Comparison of ENCODE assay signal across 23 cellular contexts in genomic region chr17:60629120-60629519, GRCh38. TPM values are rescaled to one million over a fixed set of nuclear protein-coding genes. Genes with fewer than 3 reads are reported as not detected.
DNase-seq lines count a peak whose midpoint lies in the region; ATAC-seq, FAIRE-seq and TF ChIP-seq lines count a peak whose summit lies in the region.
"Had no signal": no experiment of that assay in that cellular context is flagged by ENCODE, and none has a peak within 500 bp of the region (broad histone marks: within the 10 kb centered on the region; RNA-seq: fewer than 3 reads in every experiment).

No MANE protein-coding gene starts in this region.

- peaks cover 12% of the 10 kb centered on the region for H4K20me1 ChIP-seq in hepatocyte (ENCODE audit: insufficient read depth, poor library complexity, severe bottlenecking)

- 87% methylated on average over 2 of the region's 2 CpGs for WGBS in hepatocyte (ENCODE audit: low lambda C conversion rate, missing lambda C conversion rate)

- H3K36me3 ChIP-seq in gastrocnemius medialis (peaks cover 0 to 8% of the 10 kb centered on the region in 2 donors), hepatocyte (replicated peaks; ENCODE audit: insufficient read depth, low read depth) (no peaks in the 10 kb centered on the region)

- FAIRE-seq in GM12891 (lab: Jason Lieb, UNC): peak; percentile 56
- FAIRE-seq: GM12892 had no signal

- H3K36me3 Mint-ChIP-seq in CD4-positive, alpha-beta T cell (ENCODE audit: low read depth): peaks cover 23% of the 10 kb centered on the region

- H3K9me3 Mint-ChIP-seq in CD4-positive, alpha-beta T cell: no peaks in the 10 kb centered on the region
- H3K9me3 Mint-ChIP-seq: CD4-positive, alpha-beta memory T cell had no signal

- H3K9me3 ChIP-seq in CD4-positive, alpha-beta T cell (ENCODE audit: control insufficient read depth, low read length): no peaks in the 10 kb centered on the region
- H3K9me3 ChIP-seq in gastrocnemius medialis (no peaks in the 10 kb centered on the region), hepatocyte (ENCODE audit: low read depth) (no peaks in the 10 kb centered on the region)
- H3K9me3 ChIP-seq: A549; BLaER1 treated with 17β-estradiol and CSF1 and Interleukin-3, amounts not matched to agents 10 nM and 100 nM had no signal

- no peak overlapping the region for H3K27ac ChIP-seq in CD4-positive, alpha-beta T cell (ENCODE audit: low read depth, low read length)
- peak overlapping the region; percentile 13 to 63 (median 53) for H3K27ac ChIP-seq in gastrocnemius medialis
- no peak overlapping the region for H3K27ac ChIP-seq in hepatocyte
- H3K27ac ChIP-seq: A549, RWPE1 had no signal

- H3K27ac Mint-ChIP-seq in CD4-positive, alpha-beta T cell: peak overlapping the region; percentile 44
- H3K27ac Mint-ChIP-seq: CD4-positive, alpha-beta memory T cell had no signal

- no peak overlapping the region for H3K4me3 Mint-ChIP-seq in CD4-positive, alpha-beta T cell
- H3K4me3 Mint-ChIP-seq: CD4-positive, alpha-beta memory T cell had no signal

- no peak for TF ChIP-seq CTCF in CD4-positive, alpha-beta T cell (IDR thresholded peaks at IDR 0.05)
- no peak for TF ChIP-seq CTCF in gastrocnemius medialis (IDR thresholded peaks at IDR 0.05 in 4 of 5, conservative IDR thresholded peaks at IDR 0.05 in 1 of 5)
- TF ChIP-seq CTCF in hepatocyte (IDR thresholded peaks at IDR 0.05; ENCODE audit: poor library complexity): no peak

- H3K4me3 ChIP-seq in gastrocnemius medialis (no peak overlapping the region), hepatocyte (no peak overlapping the region)
- H3K4me3 ChIP-seq: A549; BLaER1 treated with 17β-estradiol and CSF1 and Interleukin-3, amounts not matched to agents 10 nM and 100 nM had no signal

- no peak overlapping the region for H3K4me2 ChIP-seq in hepatocyte
- H3K4me2 ChIP-seq: A549 had no signal

- H3K4me1 Mint-ChIP-seq in CD4-positive, alpha-beta T cell (ENCODE audit: low read depth): peaks cover 17% of the 10 kb centered on the region

- no peaks in the 10 kb centered on the region for H3K9me2 ChIP-seq in hepatocyte (replicated peaks; ENCODE audit: insufficient read depth)

- H3K27me3 Mint-ChIP-seq in CD4-positive, alpha-beta T cell: no peaks in the 10 kb centered on the region
- H3K27me3 Mint-ChIP-seq: CD4-positive, alpha-beta memory T cell had no signal

- H3K4me1 ChIP-seq in gastrocnemius medialis (peaks cover 17 to 30% of the 10 kb centered on the region in 2 donors), hepatocyte (ENCODE audit: insufficient read depth) (no peaks in the 10 kb centered on the region)

- DNase-seq in CD4-positive, alpha-beta T cell: no peak
- DNase-seq in GM12891 (ENCODE audit: insufficient read length, low spot score) (no peak), cerebellar cortex (ENCODE audit: low spot score) (peak; percentile 34), gastrocnemius medialis (no peak), NOMO-1 treated with DMSO at 0.1 percent for 48 hours (lab: John Stamatoyannopoulos, UW; ENCODE audit: unreplicated experiment) (no peak), HUDEP-2 (lab: John Stamatoyannopoulos, UW; ENCODE audit: unreplicated experiment in 76 of 76) (no peak), hepatocyte (ENCODE audit: low spot score) (no peak)
- DNase-seq: AML-193; CD4-positive, alpha-beta memory T cell; COR-L47; GDM1; KBM-7; MV-4-11; NCI-H2029; NCI-H2227 treated with DMSO at 0.1 percent for 48 hours; NCI-H510A; NCI-H69; SHP77 had no signal

- intact Hi-C loops in CD4-positive, alpha-beta T cell (cut with DNase I, micrococcal nuclease): no loop called here
- intact Hi-C loops in gastrocnemius medialis (cut with DNase I; ENCODE audit: low total_unique reads): no loop called here

- POLR2A ChIA-PET in CD4-positive, alpha-beta T cell (lab: Charles Lee): no interaction called here

- ATAC-seq in CD4-positive, alpha-beta T cell (ENCODE audit: poor library complexity): no peak
- ATAC-seq in gastrocnemius medialis: peak; percentile 95 to 98
- ATAC-seq: Panc1 had no signal

- H3K27me3 ChIP-seq in CD4-positive, alpha-beta T cell (ENCODE audit: control insufficient read depth, insufficient read depth, low read length): no peaks in the 10 kb centered on the region
- no peaks in the 10 kb centered on the region for H3K27me3 ChIP-seq in gastrocnemius medialis
- no peaks in the 10 kb centered on the region for H3K27me3 ChIP-seq in hepatocyte
- H3K27me3 ChIP-seq: BLaER1 treated with 17β-estradiol and CSF1 and Interleukin-3, amounts not matched to agents 10 nM and 100 nM had no signal

- no peak overlapping the region for H2AFZ ChIP-seq in hepatocyte

- TF ChIP-seq POLR2A in GM12891 (IDR thresholded peaks at IDR 0.05; ENCODE audit: low read depth, low read length) (no peak), gastrocnemius medialis (IDR thresholded peaks at IDR 0.05) (no peak)

- in situ Hi-C loops in gastrocnemius medialis (cut with MboI; ENCODE audit: low sequenced_read_pairs in 4 of 4): loop anchor here in 1 of 4 donors (25.0 kb wide), 1 partner anchor 167 kb away; no protein-coding TSS in a partner anchor

- peaks cover 89% of the 10 kb centered on the region for H3K79me2 ChIP-seq in hepatocyte

- CTCF ChIA-PET in CD4-positive, alpha-beta T cell (lab: Charles Lee): no interaction called here

TF ChIP-seq in GM12891, 5 proteins besides CTCF, POLR2A, EP300 and RAD21:
- no peak for TF ChIP-seq SPI1 (IDR thresholded peaks at IDR 0.05; ENCODE audit: low read depth, low read length)
- no peak for TF ChIP-seq PAX5 (IDR thresholded peaks at IDR 0.05; ENCODE audit: insufficient read depth, low read length, severe bottlenecking)
- no peak for TF ChIP-seq POLR2AphosphoS5 (IDR thresholded peaks at IDR 0.05; ENCODE audit: low read depth, low read length)
- TF ChIP-seq TAF1 (IDR thresholded peaks at IDR 0.05; ENCODE audit: low read depth, low read length): no peak
- no peak for TF ChIP-seq POU2F2 (IDR thresholded peaks at IDR 0.05; ENCODE audit: low read depth, low read length)

RNA-seq across cellular contexts. Expression of gene PPM1D, which starts 29.1 kb away (rescaled TPM):
- total RNA-seq in CD4-positive, alpha-beta T cell: 10 to 100 TPM; 18.1 to 18.3 TPM
- polyA plus RNA-seq in GM12891 (2012; ENCODE audit: low read depth, missing spikeins): 5.2 TPM
- 10 to 100 TPM in 1 of 4 donors, 1 to 10 TPM in 3; 4.6 to 11.4 (median 9.2) TPM for total RNA-seq in gastrocnemius medialis
- total RNA-seq in hepatocyte: 12.6 and 18.3 TPM in 2 replicates
- 12.8 and 18.6 TPM in 2 replicates for polyA plus RNA-seq in hepatocyte

RNA-seq across cellular contexts. Expression of gene BCAS3, which starts 48.5 kb away (rescaled TPM):
- 10 to 100 TPM; 20.1 to 31.8 TPM for total RNA-seq in CD4-positive, alpha-beta T cell
- polyA plus RNA-seq in GM12891 (2012; ENCODE audit: low read depth, missing spikeins): 3.5 TPM
- 10 to 100 TPM; 18.2 to 60.6 (median 23.4) TPM for total RNA-seq in gastrocnemius medialis
- total RNA-seq in hepatocyte: 21.7 and 58.8 TPM in 2 replicates
- 13.1 and 16.5 TPM in 2 replicates for polyA plus RNA-seq in hepatocyte

Comparison
In these comparisons a context has a peak if more than half of its experiments do, and no peak if none do; other contexts are left out.
1. H3K27ac ChIP-seq: peak in gastrocnemius medialis (4 of 4); none in CD4-positive, alpha-beta T cell (single experiment) and hepatocyte (single experiment).